9 cellular contexts compared by ENCODE assay signal in the genomic region with DNA sequence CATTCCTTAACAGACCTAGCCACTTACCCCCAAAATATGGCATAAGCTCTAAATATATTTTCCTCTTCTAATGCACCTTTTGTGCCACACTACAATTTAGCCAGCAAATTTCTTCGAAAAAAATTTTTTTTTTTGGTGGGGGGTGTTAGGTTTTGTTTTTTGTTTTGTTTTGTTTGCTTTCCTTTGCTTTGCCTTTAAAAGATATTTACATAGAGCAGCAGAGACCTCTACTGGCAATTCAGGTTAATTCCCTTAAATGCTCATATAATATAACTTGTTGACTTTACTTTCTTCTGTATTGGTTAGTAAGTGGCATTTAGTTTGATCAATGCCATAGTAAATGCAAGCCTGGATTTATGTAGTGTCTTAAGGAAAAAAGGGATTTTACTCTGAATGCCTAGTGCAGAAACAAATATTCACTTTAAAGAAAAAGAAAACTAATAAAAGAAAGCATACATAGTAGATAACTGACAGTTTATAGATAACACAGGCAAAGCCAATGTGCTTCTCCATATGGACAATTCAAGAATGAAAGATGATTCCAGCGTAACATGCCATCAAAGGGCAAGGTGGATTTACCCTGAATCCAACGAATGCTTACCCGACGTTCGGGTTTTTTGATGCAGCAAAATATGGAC.
A peak's percentile ranks its signal among the peaks of the same experiment; 100 is the strongest.
DNase-seq lines count a peak whose midpoint lies in the region; ATAC-seq, FAIRE-seq and TF ChIP-seq lines count a peak whose summit lies in the region.
"Had no signal": no experiment of that assay in that cellular context is flagged by ENCODE, and none has a peak within 500 bp of the region (broad histone marks: within the 10 kb centered on the region; RNA-seq: fewer than 3 reads in every experiment).

No MANE protein-coding gene starts in this region.

- in situ Hi-C loops in K562 (cut with MboI), result loop anchor here (10.0 kb wide), 2 partner anchors 1440 to 1780 kb away; no protein-coding TSS in a partner anchor

- peak; percentile 25 for TF ChIP-seq CTCF in Calu3 (IDR thresholded peaks at IDR 0.05; ENCODE audit: unreplicated experiment)
- peak in 1 of 3 experiments; percentile 52; a peak in 2 of 6 replicates for TF ChIP-seq CTCF in K562 (IDR thresholded peaks at IDR 0.05 in 2 of 3, conservative IDR thresholded peaks at IDR 0.05 in 1 of 3; ENCODE audit: insufficient read depth in 2 of 3, low read depth in 1 of 3, low read length in 3 of 3)
- no peak for TF ChIP-seq CTCF in natural killer cell (IDR thresholded peaks at IDR 0.05)

- H3K27ac Mint-ChIP-seq in Calu3 (ENCODE audit: unreplicated experiment), result no peak overlapping the region
- H3K27ac Mint-ChIP-seq in natural killer cell, result no peak overlapping the region
- H3K27ac Mint-ChIP-seq: naive thymus-derived CD4-positive, alpha-beta T cell had no signal

- H3K79me2 ChIP-seq in K562 (ENCODE audit: control insufficient read depth, insufficient read depth, low read length), result no peaks in the 10 kb centered on the region

- TF ChIP-seq RAD21 in K562 (CRISPR knock-in tag; conservative IDR thresholded peaks at IDR 0.05 in 1 of 2, IDR thresholded peaks at IDR 0.05 in 1 of 2), result peak; percentile 33 to 47

- no peak for TF ChIP-seq EP300 in K562 (IDR thresholded peaks at IDR 0.05; ENCODE audit: low read length)

- H3K4me1 ChIP-seq in K562 (replicated peaks in 1 of 2; ENCODE audit: control insufficient read depth in 2 of 2, insufficient read depth in 2 of 2, low read length in 2 of 2), result no peaks in the 10 kb centered on the region

- H3K9me1 ChIP-seq in K562 (ENCODE audit: control insufficient read depth, insufficient read depth, low read length), result no peaks in the 10 kb centered on the region

- no peak overlapping the region for H3K4me3 ChIP-seq in K562

- no peak overlapping the region for H3K27ac ChIP-seq in K562 (ENCODE audit: extremely low read depth, low read depth, low read length)

- no peak overlapping the region for H3K9ac ChIP-seq in K562 (ENCODE audit: insufficient read depth in 1 of 2, low read depth in 2 of 2, low read length in 2 of 2)

- H3K4me3 Mint-ChIP-seq in Calu3 (ENCODE audit: low read depth, unreplicated experiment) (no peak overlapping the region), natural killer cell (no peak overlapping the region)
- H3K4me3 Mint-ChIP-seq: naive thymus-derived CD4-positive, alpha-beta T cell had no signal

- H3K4me2 ChIP-seq in K562 (ENCODE audit: insufficient read depth, low read length), result no peak overlapping the region

- no peak for TF ChIP-seq POLR2A in K562 (conservative IDR thresholded peaks at IDR 0.05)

- BruUV-seq in Calu3 (replicated peaks; lab: Mats Ljungman, UMichigan) (no TSS peak), K562 (replicated peaks; lab: Mats Ljungman, UMichigan) (no TSS peak)

- no peak for FAIRE-seq in K562 (lab: Jason Lieb, UNC)

- H3K9me3 Mint-ChIP-seq in Calu3 (ENCODE audit: low read depth, unreplicated experiment) (no peaks in the 10 kb centered on the region), natural killer cell (no peaks in the 10 kb centered on the region)
- H3K9me3 Mint-ChIP-seq: naive thymus-derived CD4-positive, alpha-beta T cell had no signal

- H3K27me3 Mint-ChIP-seq in Calu3 (ENCODE audit: unreplicated experiment), result peaks cover 34% of the 10 kb centered on the region
- H3K27me3 Mint-ChIP-seq in natural killer cell (ENCODE audit: low read depth in 2 of 2), result peaks cover 6 to 21% of the 10 kb centered on the region in 2 donors

- H3K4me1 Mint-ChIP-seq in Calu3 (ENCODE audit: low read depth, unreplicated experiment) (peaks cover 7% of the 10 kb centered on the region), natural killer cell (no peaks in the 10 kb centered on the region)

- no peaks in the 10 kb centered on the region for H3K27me3 ChIP-seq in K562 (ENCODE audit: control insufficient read depth in 2 of 2, insufficient read depth in 2 of 2, low read length in 2 of 2)

- intact Hi-C loops in Calu3 (cut with micrococcal nuclease; ENCODE audit: unreplicated experiment), result loop anchor here (1.0 to 10.0 kb wide), 3 partner anchors 230 to 1780 kb away; no protein-coding TSS in a partner anchor
- intact Hi-C loops in K562 (cut with micrococcal nuclease), result no loop called here
- intact Hi-C loops in natural killer cell (cut with micrococcal nuclease), result no loop called here

- ATAC-seq in K562 (no peak), HG02588 (IDR thresholded peaks at IDR 0.05; ENCODE audit: unreplicated experiment) (no peak), natural killer cell (no peak)
- ATAC-seq: naive thymus-derived CD4-positive, alpha-beta T cell had no signal

- CTCF ChIA-PET in Calu3 (lab: Charles Lee), result interaction anchor here (1.8 kb wide), 1 partner anchor 1780 kb away, joined by 4 read pairs; no protein-coding TSS in a partner anchor
- CTCF ChIA-PET in K562 (lab: Yijun Ruan, JAX; ENCODE audit: low intra/inter-chr PET ratio), result interaction anchor here (1.3 kb wide), 1 partner anchor 1433 kb away, joined by 6 read pairs; no protein-coding TSS in a partner anchor

- no peak for DNase-seq in Calu3
- peak; percentile 67 for DNase-seq in HT-29 (ENCODE audit: low spot score)
- DNase-seq in K562 (ENCODE audit: extremely low read depth in 1 of 4, low spot score in 3 of 4), result peak in 1 of 4 experiments; percentile 14
- peak; percentile 40 for DNase-seq in medulla oblongata (ENCODE audit: extremely low spot score)
- no peak for DNase-seq in stimulated activated CD4-positive, alpha-beta T cell treated with anti-CD3 and anti-CD28 coated beads, Interleukin-4, amount 100 ng/mL, for 1 hour
- DNase-seq in natural killer cell, result no peak
- no peak for DNase-seq in iPS-NIHi11 (ENCODE audit: low spot score)

- H3K36me3 ChIP-seq in K562 (ENCODE audit: control insufficient read depth, insufficient read depth, low read length), result no peaks in the 10 kb centered on the region

- H4K20me1 ChIP-seq in K562 (replicated peaks; ENCODE audit: control insufficient read depth, insufficient read depth, low read length), result no peaks in the 10 kb centered on the region

- H3K36me3 Mint-ChIP-seq in Calu3 (ENCODE audit: insufficient read depth, unreplicated experiment) (no peaks in the 10 kb centered on the region), natural killer cell (no peaks in the 10 kb centered on the region)
- H3K36me3 Mint-ChIP-seq: naive thymus-derived CD4-positive, alpha-beta T cell had no signal

- 0% methylated on average over 6 of the region's 6 CpGs for WGBS in K562 (ENCODE audit: insufficient coverage, low coverage, missing lambda C conversion rate)

- H2AFZ ChIP-seq in K562 (ENCODE audit: low read depth, low read length), result no peak overlapping the region

- H3K9me3 ChIP-seq in K562 (replicated peaks; ENCODE audit: control insufficient read depth, insufficient read depth, low read depth, low read length), result no peaks in the 10 kb centered on the region

- POLR2A ChIA-PET in K562 (lab: Yijun Ruan, JAX), result no interaction called here

TF ChIP-seq in K562, 482 proteins besides CTCF, POLR2A, EP300 and RAD21:
- TF ChIP-seq BRF1 (IDR thresholded peaks at IDR 0.05; ENCODE audit: borderline replicate concordance, extremely low read depth, insufficient read length) (no peak), SAFB2 (IDR thresholded peaks at IDR 0.05; ENCODE audit: borderline replicate concordance, low read depth, low read length, severe bottlenecking) (no peak), ZNF780A (CRISPR knock-in tag; IDR thresholded peaks at IDR 0.05) (no peak), SP1 (CRISPR knock-in tag; IDR thresholded peaks at IDR 0.05) (no peak)

Comparison
In these comparisons a context has a peak if more than half of its experiments do, and no peak if none do; other contexts are left out.
1. DNase-seq: peak in HT-29 (single experiment) and medulla oblongata (single experiment); none in Calu3 (single experiment), stimulated activated CD4-positive, alpha-beta T cell treated with anti-CD3 and anti-CD28 coated beads, Interleukin-4, amount 100 ng/mL, for 1 hour (single experiment), natural killer cell (single experiment) and iPS-NIHi11 (single experiment).